ENCODE assay signal across 1 cellular context in the genomic region with DNA sequence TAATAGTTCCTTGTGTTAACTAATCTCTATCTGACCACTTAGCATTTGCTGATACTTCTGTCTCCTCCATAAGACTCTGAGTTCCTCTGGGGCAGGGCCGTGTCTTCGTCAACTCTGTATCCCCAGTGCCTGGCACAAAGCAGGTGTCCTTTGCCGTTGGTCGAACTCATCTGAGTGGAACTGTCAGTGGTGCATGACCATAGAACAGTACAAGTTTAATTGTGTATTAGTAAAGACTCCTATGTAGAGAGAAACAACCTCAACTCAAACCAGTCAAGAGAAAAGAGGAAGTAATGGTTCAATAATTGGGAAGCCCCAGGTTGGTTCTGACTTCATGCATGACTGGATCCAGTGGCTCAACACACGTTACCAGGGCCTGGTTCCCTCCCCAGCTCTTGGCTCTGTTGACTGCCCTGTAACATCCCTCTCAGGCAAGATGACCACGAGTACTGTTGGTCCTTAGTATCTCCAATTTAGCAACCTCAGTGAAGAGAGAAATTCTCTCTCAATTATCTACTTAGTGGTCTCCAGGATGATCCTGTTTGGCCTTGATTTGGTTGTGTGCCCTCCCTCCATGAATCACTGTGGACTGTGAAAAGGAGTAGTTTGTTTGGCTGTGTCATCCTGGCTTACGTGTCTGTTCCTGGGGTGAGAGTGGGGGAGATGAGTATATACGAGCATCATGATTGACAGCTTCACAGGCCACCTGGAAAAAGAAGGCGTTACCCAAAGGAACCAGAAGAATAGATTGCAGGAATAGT.
TF ChIP-seq lines count a peak whose summit lies in the region.

No MANE protein-coding gene starts in this region.

TF ChIP-seq in GM12878, 131 proteins besides CTCF, POLR2A, EP300 and RAD21 (continued from another document):
- TF ChIP-seq, protein P1, sequence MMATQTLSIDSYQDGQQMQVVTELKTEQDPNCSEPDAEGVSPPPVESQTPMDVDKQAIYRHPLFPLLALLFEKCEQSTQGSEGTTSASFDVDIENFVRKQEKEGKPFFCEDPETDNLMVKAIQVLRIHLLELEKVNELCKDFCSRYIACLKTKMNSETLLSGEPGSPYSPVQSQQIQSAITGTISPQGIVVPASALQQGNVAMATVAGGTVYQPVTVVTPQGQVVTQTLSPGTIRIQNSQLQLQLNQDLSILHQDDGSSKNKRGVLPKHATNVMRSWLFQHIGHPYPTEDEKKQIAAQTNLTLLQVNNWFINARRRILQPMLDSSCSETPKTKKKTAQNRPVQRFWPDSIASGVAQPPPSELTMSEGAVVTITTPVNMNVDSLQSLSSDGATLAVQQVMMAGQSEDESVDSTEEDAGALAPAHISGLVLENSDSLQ (IDR thresholded peaks at IDR 0.05): peak; percentile 96
- TF ChIP-seq JUNB (IDR thresholded peaks at IDR 0.05): peak; percentile 74
- no peak for TF ChIP-seq SMARCA5 (IDR thresholded peaks at IDR 0.05)
- TF ChIP-seq, protein P2, sequence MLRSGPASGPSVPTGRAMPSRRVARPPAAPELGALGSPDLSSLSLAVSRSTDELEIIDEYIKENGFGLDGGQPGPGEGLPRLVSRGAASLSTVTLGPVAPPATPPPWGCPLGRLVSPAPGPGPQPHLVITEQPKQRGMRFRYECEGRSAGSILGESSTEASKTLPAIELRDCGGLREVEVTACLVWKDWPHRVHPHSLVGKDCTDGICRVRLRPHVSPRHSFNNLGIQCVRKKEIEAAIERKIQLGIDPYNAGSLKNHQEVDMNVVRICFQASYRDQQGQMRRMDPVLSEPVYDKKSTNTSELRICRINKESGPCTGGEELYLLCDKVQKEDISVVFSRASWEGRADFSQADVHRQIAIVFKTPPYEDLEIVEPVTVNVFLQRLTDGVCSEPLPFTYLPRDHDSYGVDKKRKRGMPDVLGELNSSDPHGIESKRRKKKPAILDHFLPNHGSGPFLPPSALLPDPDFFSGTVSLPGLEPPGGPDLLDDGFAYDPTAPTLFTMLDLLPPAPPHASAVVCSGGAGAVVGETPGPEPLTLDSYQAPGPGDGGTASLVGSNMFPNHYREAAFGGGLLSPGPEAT (IDR thresholded peaks at IDR 0.05; ENCODE audit: low read depth): peak; percentile 99
- TF ChIP-seq RFX5 (IDR thresholded peaks at IDR 0.05; ENCODE audit: low read depth, low read length): no peak
- TF ChIP-seq, protein P3, sequence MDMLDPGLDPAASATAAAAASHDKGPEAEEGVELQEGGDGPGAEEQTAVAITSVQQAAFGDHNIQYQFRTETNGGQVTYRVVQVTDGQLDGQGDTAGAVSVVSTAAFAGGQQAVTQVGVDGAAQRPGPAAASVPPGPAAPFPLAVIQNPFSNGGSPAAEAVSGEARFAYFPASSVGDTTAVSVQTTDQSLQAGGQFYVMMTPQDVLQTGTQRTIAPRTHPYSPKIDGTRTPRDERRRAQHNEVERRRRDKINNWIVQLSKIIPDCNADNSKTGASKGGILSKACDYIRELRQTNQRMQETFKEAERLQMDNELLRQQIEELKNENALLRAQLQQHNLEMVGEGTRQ (IDR thresholded peaks at IDR 0.05; ENCODE audit: borderline replicate concordance, low read depth, low read length): no peak
- TF ChIP-seq BHLHE40 (IDR thresholded peaks at IDR 0.05; ENCODE audit: borderline replicate concordance in 1 of 2, low read depth in 2 of 2, low read length in 1 of 2): peak; percentile 76 to 86
- TF ChIP-seq, protein P4, sequence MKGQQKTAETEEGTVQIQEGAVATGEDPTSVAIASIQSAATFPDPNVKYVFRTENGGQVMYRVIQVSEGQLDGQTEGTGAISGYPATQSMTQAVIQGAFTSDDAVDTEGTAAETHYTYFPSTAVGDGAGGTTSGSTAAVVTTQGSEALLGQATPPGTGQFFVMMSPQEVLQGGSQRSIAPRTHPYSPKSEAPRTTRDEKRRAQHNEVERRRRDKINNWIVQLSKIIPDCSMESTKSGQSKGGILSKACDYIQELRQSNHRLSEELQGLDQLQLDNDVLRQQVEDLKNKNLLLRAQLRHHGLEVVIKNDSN (IDR thresholded peaks at IDR 0.05; ENCODE audit: borderline replicate concordance, extremely low read length, insufficient read depth, low read depth, low read length): no peak
- peak; percentile 98 for TF ChIP-seq NFIC (IDR thresholded peaks at IDR 0.05; ENCODE audit: low read depth, low read length)
- TF ChIP-seq, protein P5, sequence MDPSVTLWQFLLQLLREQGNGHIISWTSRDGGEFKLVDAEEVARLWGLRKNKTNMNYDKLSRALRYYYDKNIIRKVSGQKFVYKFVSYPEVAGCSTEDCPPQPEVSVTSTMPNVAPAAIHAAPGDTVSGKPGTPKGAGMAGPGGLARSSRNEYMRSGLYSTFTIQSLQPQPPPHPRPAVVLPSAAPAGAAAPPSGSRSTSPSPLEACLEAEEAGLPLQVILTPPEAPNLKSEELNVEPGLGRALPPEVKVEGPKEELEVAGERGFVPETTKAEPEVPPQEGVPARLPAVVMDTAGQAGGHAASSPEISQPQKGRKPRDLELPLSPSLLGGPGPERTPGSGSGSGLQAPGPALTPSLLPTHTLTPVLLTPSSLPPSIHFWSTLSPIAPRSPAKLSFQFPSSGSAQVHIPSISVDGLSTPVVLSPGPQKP (IDR thresholded peaks at IDR 0.05; ENCODE audit: low read depth, low read length): no peak
- peak; percentile 99 for TF ChIP-seq MTA2 (IDR thresholded peaks at IDR 0.05; ENCODE audit: low read depth)
- TF ChIP-seq SREBF2 (IDR thresholded peaks at IDR 0.05; ENCODE audit: low read length): no peak
- peak; percentile 72 for TF ChIP-seq EED (IDR thresholded peaks at IDR 0.05; ENCODE audit: low read depth)
- TF ChIP-seq, protein P6, sequence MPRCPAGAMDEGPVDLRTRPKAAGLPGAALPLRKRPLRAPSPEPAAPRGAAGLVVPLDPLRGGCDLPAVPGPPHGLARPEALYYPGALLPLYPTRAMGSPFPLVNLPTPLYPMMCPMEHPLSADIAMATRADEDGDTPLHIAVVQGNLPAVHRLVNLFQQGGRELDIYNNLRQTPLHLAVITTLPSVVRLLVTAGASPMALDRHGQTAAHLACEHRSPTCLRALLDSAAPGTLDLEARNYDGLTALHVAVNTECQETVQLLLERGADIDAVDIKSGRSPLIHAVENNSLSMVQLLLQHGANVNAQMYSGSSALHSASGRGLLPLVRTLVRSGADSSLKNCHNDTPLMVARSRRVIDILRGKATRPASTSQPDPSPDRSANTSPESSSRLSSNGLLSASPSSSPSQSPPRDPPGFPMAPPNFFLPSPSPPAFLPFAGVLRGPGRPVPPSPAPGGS (IDR thresholded peaks at IDR 0.05; ENCODE audit: borderline replicate concordance, insufficient read depth, low read depth, low read length, poor library complexity, severe bottlenecking): peak; percentile 72
- no peak for TF ChIP-seq SMC3 (IDR thresholded peaks at IDR 0.05; ENCODE audit: borderline replicate concordance, low read length)
- no peak for TF ChIP-seq NFYA (IDR thresholded peaks at IDR 0.05; ENCODE audit: borderline replicate concordance, low read depth, low read length)
- no peak for TF ChIP-seq NRF1 (conservative IDR thresholded peaks at IDR 0.05; ENCODE audit: low read depth, low read length)
- peak; percentile 92 for TF ChIP-seq IKZF1 (conservative IDR thresholded peaks at IDR 0.05)
- no peak for TF ChIP-seq CEBPB (IDR thresholded peaks at IDR 0.05; ENCODE audit: borderline replicate concordance in 1 of 2, low read depth in 2 of 2, low read length in 2 of 2)
- TF ChIP-seq MEF2B (IDR thresholded peaks at IDR 0.05; ENCODE audit: partially characterized antibody, poor library complexity, severe bottlenecking): peak; percentile 82
- peak; percentile 77 for TF ChIP-seq SPI1 (IDR thresholded peaks at IDR 0.05; ENCODE audit: borderline replicate concordance, insufficient read depth, low read depth, low read length)
- no peak for TF ChIP-seq ZZZ3 (IDR thresholded peaks at IDR 0.05; ENCODE audit: control insufficient read depth, insufficient read length, low read depth)
- TF ChIP-seq NR2F1 (conservative IDR thresholded peaks at IDR 0.05): peak; percentile 88
- TF ChIP-seq HCFC1 (IDR thresholded peaks at IDR 0.05; ENCODE audit: low read length): no peak
- TF ChIP-seq ZNF384 (IDR thresholded peaks at IDR 0.05; ENCODE audit: borderline replicate concordance, low read depth, low read length): 0 out of 2 replicates have a peak, but pooled peaks have one; percentile 33
